Comparison of ENCODE assay signal across 21 cellular contexts in the genomic region with DNA sequence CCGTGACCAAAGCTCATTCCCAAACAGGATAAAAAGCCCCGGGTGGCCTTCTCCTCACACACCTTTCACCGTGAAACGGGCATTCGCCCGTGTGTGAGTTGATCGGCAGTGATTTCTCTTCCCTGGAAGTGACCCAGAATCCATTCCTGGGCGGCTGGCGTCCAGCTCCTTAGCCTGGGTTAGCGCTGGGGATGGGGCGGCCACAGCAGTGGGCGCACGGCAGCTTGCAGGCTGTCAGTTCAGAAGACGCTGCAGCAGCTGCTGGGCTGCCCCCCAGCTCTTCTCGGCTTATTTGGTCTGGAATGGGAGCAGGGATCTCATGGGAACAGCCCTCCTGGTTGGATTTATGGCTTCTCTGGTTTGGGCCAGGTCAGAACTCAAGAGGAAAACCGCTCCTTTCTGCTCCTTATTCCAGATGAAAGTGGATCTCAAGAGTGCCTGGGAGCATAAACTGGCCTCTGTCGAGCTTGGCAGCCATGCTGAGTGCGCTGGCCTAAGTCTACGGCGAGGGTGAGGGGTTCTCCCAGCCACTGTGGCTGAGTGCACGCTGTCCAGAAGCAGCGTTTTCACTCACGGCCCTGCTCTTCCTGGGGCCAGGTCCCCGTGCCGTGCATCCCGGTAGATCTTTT.
DNase-seq lines count a peak whose midpoint lies in the region; ATAC-seq and TF ChIP-seq lines count a peak whose summit lies in the region.
"Had no signal": no experiment of that assay in that cellular context is flagged by ENCODE, and none has a peak within 500 bp of the region (broad histone marks: within the 10 kb centered on the region; RNA-seq: fewer than 3 reads in every experiment).

No MANE protein-coding gene starts in this region.

- H3K9me3 Mint-ChIP-seq in activated T-helper 17 cell treated with anti-CD3 and anti-CD28 coated beads, Interleukin-2, amount 50 U/mL, for 72 hours: no peaks in the 10 kb centered on the region
- H3K9me3 Mint-ChIP-seq: activated naive CD8-positive, alpha-beta T cell treated with anti-CD3 and anti-CD28 coated beads for 36 hours; activated T-helper 2 cell treated with anti-CD3 and anti-CD28 coated beads, Interferon-gamma antibody, Interleukin-2, Interleukin-4, amounts not matched to agents 10 μg/mL and 5 μg/mL and 100 μg/mL, durations not matched to agents 14 hours and 24 hours and 36 hours; T-helper 2 cell treated with Interferon-gamma antibody and Interleukin-4, amounts not matched to agents 5 μg/mL and 100 μg/mL, for 36 hours; WTC11 had no signal

- H3K27ac ChIP-seq in body of pancreas (peak overlapping the region in 3 of 4 donors; percentile 95 to 98 (median 96)), lower lobe of right lung (no peak overlapping the region), adrenal gland (no peak overlapping the region)
- H3K27ac ChIP-seq: KMS-11 had no signal

- TF ChIP-seq POLR2A in body of pancreas (IDR thresholded peaks at IDR 0.05): no peak
- no peak for TF ChIP-seq POLR2A in adrenal gland (IDR thresholded peaks at IDR 0.05)

- no peak for ATAC-seq in body of pancreas
- ATAC-seq in lower lobe of right lung: peak; percentile 6 to 11
- ATAC-seq in activated T-helper 17 cell treated with anti-CD3 and anti-CD28 coated beads, Interleukin-2, amount 50 U/mL, for 72 hours (replicated peaks): no peak
- ATAC-seq: WTC11 had no signal

- no peak overlapping the region for H3K27ac Mint-ChIP-seq in activated T-helper 17 cell treated with anti-CD3 and anti-CD28 coated beads, Interleukin-2, amount 50 U/mL, for 72 hours
- H3K27ac Mint-ChIP-seq: activated naive CD8-positive, alpha-beta T cell treated with anti-CD3 and anti-CD28 coated beads for 36 hours; activated T-helper 2 cell treated with anti-CD3 and anti-CD28 coated beads, Interferon-gamma antibody, Interleukin-2, Interleukin-4, amounts not matched to agents 10 μg/mL and 5 μg/mL and 100 μg/mL, durations not matched to agents 14 hours and 24 hours and 36 hours; T-helper 2 cell treated with Interferon-gamma antibody and Interleukin-4, amounts not matched to agents 5 μg/mL and 100 μg/mL, for 36 hours; WTC11 had no signal

- H3K4me1 Mint-ChIP-seq in activated T-helper 17 cell treated with anti-CD3 and anti-CD28 coated beads, Interleukin-2, amount 50 U/mL, for 72 hours: no peaks in the 10 kb centered on the region
- H3K4me1 Mint-ChIP-seq: activated naive CD8-positive, alpha-beta T cell treated with anti-CD3 and anti-CD28 coated beads for 36 hours had no signal

- H3K4me3 ChIP-seq in body of pancreas (no peak overlapping the region), lower lobe of right lung (no peak overlapping the region), skeletal muscle satellite cell (ENCODE audit: low read length) (no peak overlapping the region), adrenal gland (no peak overlapping the region)

- peak overlapping the region; percentile 54 for H3K4me2 ChIP-seq in skeletal muscle satellite cell (ENCODE audit: low read length)
- H3K4me2 ChIP-seq: KMS-11 had no signal

- no peak overlapping the region for H3K9ac ChIP-seq in skeletal muscle satellite cell (ENCODE audit: low read depth, low read length)
- H3K9ac ChIP-seq: KMS-11 had no signal

- H3K4me1 ChIP-seq in body of pancreas (peaks cover 80% of the 10 kb centered on the region), lower lobe of right lung (peaks cover 39% of the 10 kb centered on the region), skeletal muscle satellite cell (ENCODE audit: control insufficient read depth, insufficient read depth, low read length) (peaks cover 9% of the 10 kb centered on the region), adrenal gland (replicated peaks in 1 of 2) (no peaks in the 10 kb centered on the region)

- WGBS in body of pancreas, 2 donors: 58 to 79% methylated on average over 20 to 26 of the region's 26 CpGs
- 59 to 84% (median 73%) methylated on average over 17 to 26 of the region's 26 CpGs for WGBS in adrenal gland, 4 donors

- no peak overlapping the region for H3K4me3 Mint-ChIP-seq in activated T-helper 17 cell treated with anti-CD3 and anti-CD28 coated beads, Interleukin-2, amount 50 U/mL, for 72 hours
- H3K4me3 Mint-ChIP-seq: activated naive CD8-positive, alpha-beta T cell treated with anti-CD3 and anti-CD28 coated beads for 36 hours; T-helper 2 cell treated with Interferon-gamma antibody and Interleukin-4, amounts not matched to agents 5 μg/mL and 100 μg/mL, for 36 hours; WTC11 had no signal

- H3K36me3 Mint-ChIP-seq in activated T-helper 17 cell treated with anti-CD3 and anti-CD28 coated beads, Interleukin-2, amount 50 U/mL, for 72 hours (ENCODE audit: low read depth): no peaks in the 10 kb centered on the region
- H3K36me3 Mint-ChIP-seq: activated naive CD8-positive, alpha-beta T cell treated with anti-CD3 and anti-CD28 coated beads for 36 hours; WTC11 had no signal

- no peaks in the 10 kb centered on the region for H3K36me3 ChIP-seq in body of pancreas (replicated peaks in 1 of 2; ENCODE audit: insufficient read depth in 1 of 2, low read depth in 2 of 2)
- no peaks in the 10 kb centered on the region for H3K36me3 ChIP-seq in lower lobe of right lung
- H3K36me3 ChIP-seq in skeletal muscle satellite cell (ENCODE audit: insufficient read depth, low read length): no peaks in the 10 kb centered on the region
- no peaks in the 10 kb centered on the region for H3K36me3 ChIP-seq in adrenal gland (replicated peaks in 1 of 2)

- H3K9me3 ChIP-seq in body of pancreas (no peaks in the 10 kb centered on the region), lower lobe of right lung (no peaks in the 10 kb centered on the region), skeletal muscle satellite cell (replicated peaks; ENCODE audit: low read length) (no peaks in the 10 kb centered on the region), adrenal gland (replicated peaks in 1 of 3) (no peaks in the 10 kb centered on the region)

- no peaks in the 10 kb centered on the region for H3K27me3 ChIP-seq in body of pancreas
- peaks cover 4% of the 10 kb centered on the region for H3K27me3 ChIP-seq in lower lobe of right lung (ENCODE audit: low read depth)
- H3K27me3 ChIP-seq in skeletal muscle satellite cell (ENCODE audit: control insufficient read depth, insufficient read depth, low read length): peaks cover 42% of the 10 kb centered on the region
- H3K27me3 ChIP-seq in adrenal gland: peaks cover 11% of the 10 kb centered on the region

- peaks cover 11% of the 10 kb centered on the region for H3K27me3 Mint-ChIP-seq in activated T-helper 17 cell treated with anti-CD3 and anti-CD28 coated beads, Interleukin-2, amount 50 U/mL, for 72 hours

- intact Hi-C loops in body of pancreas (cut with DNase I) (no loop called here), lower lobe of right lung (cut with DNase I) (no loop called here), adrenal gland (cut with DNase I) (no loop called here)

- DNase-seq in body of pancreas (no peak), lower lobe of right lung (no peak), activated gamma-delta T cell (lab: John Stamatoyannopoulos, UW) (no peak), SIG-M5 (lab: John Stamatoyannopoulos, UW) (no peak), adrenal gland (no peak)
- DNase-seq: activated CD4-positive, alpha-beta T cell treated with anti-CD3 and anti-CD28 coated beads, Interleukin-2, amount 50 U/mL, for 4 hours; activated CD8-positive, alpha-beta memory T cell treated with anti-CD3 and anti-CD28 coated beads, Interleukin-2, amount 50 U/mL, for 4 hours; activated naive CD8-positive, alpha-beta T cell treated with anti-CD3 and anti-CD28 coated beads for 36 hours; AML-193; dermis blood vessel endothelial cell; DMS53; head of caudate nucleus; NCI-H1694 treated with DMSO at 0.1 percent for 48 hours; NCI-H748 treated with DMSO at 0.1 percent for 48 hours; stimulated activated CD4-positive, alpha-beta T cell treated with anti-CD3 and anti-CD28 coated beads, Interleukin-4, amount 100 ng/mL, for 4 hours had no signal

- no peak for TF ChIP-seq CTCF in body of pancreas (IDR thresholded peaks at IDR 0.05)
- TF ChIP-seq CTCF in lower lobe of right lung (IDR thresholded peaks at IDR 0.05): no peak
- no peak for TF ChIP-seq CTCF in adrenal gland (IDR thresholded peaks at IDR 0.05)

Comparison
In these comparisons a context has a peak if more than half of its experiments do, and no peak if none do; other contexts are left out.
1. ATAC-seq: peak in lower lobe of right lung (2 of 2); none in body of pancreas (single experiment) and activated T-helper 17 cell treated with anti-CD3 and anti-CD28 coated beads, Interleukin-2, amount 50 U/mL, for 72 hours (single experiment).
2. H3K27ac ChIP-seq: peak in body of pancreas (3 of 4); none in lower lobe of right lung (single experiment) and adrenal gland (0 of 5).